In the genomic region with DNA sequence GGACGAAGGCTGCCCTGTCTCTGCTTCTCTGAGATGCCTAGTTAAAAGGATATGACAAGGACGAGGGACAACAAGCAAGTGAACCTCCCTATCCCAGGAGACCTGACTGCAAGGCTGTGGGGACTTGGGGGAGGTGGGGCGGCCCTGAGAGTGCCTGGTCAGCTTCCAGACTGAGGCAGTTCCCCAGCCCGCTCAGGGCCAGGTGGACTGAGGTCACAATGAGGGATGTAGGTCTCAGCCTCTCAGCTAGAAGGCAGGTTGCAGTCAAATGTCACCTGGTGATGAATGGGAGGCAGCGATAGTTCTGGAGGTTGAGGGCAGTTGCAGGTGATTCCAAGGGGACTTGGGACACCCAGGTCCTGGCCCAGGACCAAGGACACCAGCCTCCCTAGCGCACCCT, we compare ENCODE assay signal across 17 cellular contexts.
"Had no signal": no experiment of that assay in that cellular context is flagged by ENCODE, and none has a peak within 500 bp of the region (broad histone marks: within the 10 kb centered on the region; RNA-seq: fewer than 3 reads in every experiment).

No MANE protein-coding gene starts in this region.

- H3K27ac Mint-ChIP-seq: nephron progenitor cell, progenitor cell of endocrine pancreas had no signal

- H3K27ac ChIP-seq: hepatocyte, ovary, testis, tibial nerve had no signal

- H3K4me1 ChIP-seq: testis, tibial nerve had no signal

- H3K4me3 ChIP-seq: hepatocyte, ovary, smooth muscle cell, testis, tibial nerve had no signal

- H3K27me3 ChIP-seq: hepatocyte, ovary, testis, tibial nerve had no signal

- H3K4me3 Mint-ChIP-seq: naive thymus-derived CD4-positive, alpha-beta T cell; nephron progenitor cell; stimulated activated effector memory CD8-positive, alpha-beta T cell treated with anti-CD3 and anti-CD28 coated beads, Interleukin-12 subunit alpha, Interleukin-12 subunit beta, amount 100 ng/mL, for 72 hours; stimulated activated naive CD8-positive, alpha-beta T cell treated with anti-CD3 and anti-CD28 coated beads, Interleukin-15, Interleukin-2, amounts not matched to agents 100 ng/mL and 50 ng/mL, for 24 hours had no signal

- H3K9me3 Mint-ChIP-seq: naive thymus-derived CD4-positive, alpha-beta T cell; nephron progenitor cell; stimulated activated effector memory CD8-positive, alpha-beta T cell treated with anti-CD3 and anti-CD28 coated beads, Interleukin-12 subunit alpha, Interleukin-12 subunit beta, amount 100 ng/mL, for 72 hours; stimulated activated naive CD8-positive, alpha-beta T cell treated with anti-CD3 and anti-CD28 coated beads, Interleukin-15, Interleukin-2, amounts not matched to agents 100 ng/mL and 50 ng/mL, for 24 hours had no signal

- H3K27me3 Mint-ChIP-seq: naive thymus-derived CD4-positive, alpha-beta T cell; progenitor cell of endocrine pancreas; stimulated activated naive CD8-positive, alpha-beta T cell treated with anti-CD3 and anti-CD28 coated beads, Interleukin-15, Interleukin-2, amounts not matched to agents 100 ng/mL and 50 ng/mL, for 24 hours had no signal

- ATAC-seq: naive thymus-derived CD4-positive, alpha-beta T cell; right cardiac atrium; stimulated activated effector memory CD8-positive, alpha-beta T cell treated with anti-CD3 and anti-CD28 coated beads, Interleukin-12 subunit alpha, Interleukin-12 subunit beta, amount 100 ng/mL, for 72 hours had no signal

- DNase-seq: dermis blood vessel endothelial cell; foreskin melanocyte; head of caudate nucleus; mammary epithelial cell; naive thymus-derived CD4-positive, alpha-beta T cell; nephron progenitor cell; ovary; stimulated activated CD4-positive, alpha-beta T cell treated with anti-CD3 and anti-CD28 coated beads, Interleukin-4, amount 100 ng/mL, for 1 hour; stimulated activated CD8-positive, alpha-beta memory T cell treated with anti-CD3 and anti-CD28 coated beads, Interleukin-4, amount 100 ng/mL, for 48 hours; testis had no signal

- H3K9me3 ChIP-seq: ovary, testis, tibial nerve had no signal

- H3K4me2 ChIP-seq: hepatocyte, smooth muscle cell had no signal

- H3K36me3 ChIP-seq: ovary had no signal
